Comparison of ENCODE assay signal across 1 cellular context in genomic region chr11:65641233-65642013, GRCh38.
TF ChIP-seq lines count a peak whose summit lies in the region.

No MANE protein-coding gene starts in this region.

TF ChIP-seq in GM23338, 12 proteins besides CTCF, POLR2A, EP300 and RAD21 (continued from another document):
- TF ChIP-seq ZNF462 (CRISPR knock-in tag; IDR thresholded peaks at IDR 0.05), result no peak
- TF ChIP-seq JUNB (IDR thresholded peaks at IDR 0.05; ENCODE audit: unreplicated experiment), result no peak
- TF ChIP-seq ETS1 (IDR thresholded peaks at IDR 0.05), result no peak
- no peak for TF ChIP-seq EZH2 (IDR thresholded peaks at IDR 0.05; ENCODE audit: low read depth, unreplicated experiment)
- TF ChIP-seq NANOG (IDR thresholded peaks at IDR 0.05; ENCODE audit: borderline replicate concordance), result no peak
